ENCODE assay signal across 10 cellular contexts in the genomic region with DNA sequence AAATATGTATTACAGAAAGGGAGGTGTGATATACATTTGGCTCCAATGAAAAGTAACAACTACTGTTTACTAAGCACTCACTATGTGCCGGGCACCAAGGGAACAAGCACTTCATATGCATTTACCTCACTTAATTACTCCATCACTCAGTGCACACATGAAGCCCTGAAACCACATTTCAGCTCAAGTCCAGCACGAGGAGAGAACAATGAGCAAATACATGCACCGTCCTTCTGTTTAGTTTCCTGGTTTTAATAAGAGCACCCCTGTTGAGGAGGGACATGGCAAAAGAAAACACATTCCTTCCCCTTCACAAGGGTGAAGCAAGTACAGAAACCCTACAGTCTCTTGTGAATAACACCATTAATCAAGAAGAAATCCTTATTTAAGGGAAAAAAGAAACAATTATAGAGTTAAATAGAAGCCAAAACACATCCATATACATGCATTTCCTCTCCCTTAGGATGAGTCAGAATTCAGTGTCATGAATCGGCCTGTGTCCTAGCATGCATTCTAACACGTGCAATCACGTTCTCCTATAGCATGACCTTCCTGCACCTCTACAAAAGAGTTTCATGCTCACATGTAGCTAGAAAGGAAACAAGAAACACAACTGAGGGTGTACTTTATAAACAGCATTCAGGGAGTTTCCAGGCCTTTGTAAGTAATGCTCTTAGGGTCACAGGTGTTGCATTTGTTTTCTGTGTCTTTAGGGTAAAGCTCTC.
DNase-seq lines count a peak whose midpoint lies in the region; ATAC-seq and TF ChIP-seq lines count a peak whose summit lies in the region.
"Had no signal": no experiment of that assay in that cellular context is flagged by ENCODE, and none has a peak within 500 bp of the region (broad histone marks: within the 10 kb centered on the region; RNA-seq: fewer than 3 reads in every experiment).

No MANE protein-coding gene starts in this region.

- H3K4me3 Mint-ChIP-seq in activated CD8-positive, alpha-beta T cell treated with anti-CD3 and anti-CD28 coated beads for 36 hours, result no peak overlapping the region
- H3K4me3 Mint-ChIP-seq in CD4-positive, alpha-beta memory T cell, result no peak overlapping the region
- H3K4me3 Mint-ChIP-seq: dendritic cell treated with granulocyte-macrophage colony-stimulating factor and Interleukin-4, amounts not matched to agents 40 ng/mL and 50 ng/mL, for 4 days had no signal

- peaks cover 9% of the 10 kb centered on the region for H3K4me1 ChIP-seq in osteoblast (ENCODE audit: insufficient read depth, low read length)
- H3K4me1 ChIP-seq in CD4-positive, alpha-beta memory T cell (ENCODE audit: insufficient read depth, low read length), result no peaks in the 10 kb centered on the region

- no peak overlapping the region for H3K27ac Mint-ChIP-seq in activated CD8-positive, alpha-beta T cell treated with anti-CD3 and anti-CD28 coated beads for 36 hours
- no peak overlapping the region for H3K27ac Mint-ChIP-seq in CD4-positive, alpha-beta memory T cell
- H3K27ac Mint-ChIP-seq: dendritic cell treated with granulocyte-macrophage colony-stimulating factor and Interleukin-4, amounts not matched to agents 40 ng/mL and 50 ng/mL, for 4 days had no signal

- H3K4me3 ChIP-seq in astrocyte of the spinal cord (ENCODE audit: low read depth, low read length) (no peak overlapping the region), osteoblast (ENCODE audit: insufficient read depth, low read length) (no peak overlapping the region)
- H3K4me3 ChIP-seq in CD4-positive, alpha-beta memory T cell (ENCODE audit: low read length in 2 of 2), result no peak overlapping the region

- H3K27ac ChIP-seq in osteoblast (ENCODE audit: low read depth, low read length), result peak overlapping the region; percentile 35
- H3K27ac ChIP-seq in CD4-positive, alpha-beta memory T cell (ENCODE audit: low read depth, low read length), result no peak overlapping the region

- no peaks in the 10 kb centered on the region for H3K9me3 Mint-ChIP-seq in activated CD8-positive, alpha-beta T cell treated with anti-CD3 and anti-CD28 coated beads for 36 hours
- H3K9me3 Mint-ChIP-seq in CD4-positive, alpha-beta memory T cell, result peaks cover 0 to 9% (median 4%) of the 10 kb centered on the region in 8 donors
- H3K9me3 Mint-ChIP-seq: dendritic cell treated with granulocyte-macrophage colony-stimulating factor and Interleukin-4, amounts not matched to agents 40 ng/mL and 50 ng/mL, for 4 days had no signal

- DNase-seq in astrocyte of the spinal cord (ENCODE audit: low read depth, low spot score) (peak; percentile 66), osteoblast (ENCODE audit: insufficient read length, low spot score, missing footprints) (no peak), SKM-1 treated with dmso at 0.1 percent for 144 hours (lab: John Stamatoyannopoulos, UW; ENCODE audit: unreplicated experiment) (no peak)
- no peak for DNase-seq in activated CD8-positive, alpha-beta T cell treated with anti-CD3 and anti-CD28 coated beads for 36 hours
- no peak for DNase-seq in CD4-positive, alpha-beta memory T cell
- DNase-seq: SHP77 treated with DMSO at 0.1 percent for 48 hours had no signal

- no peaks in the 10 kb centered on the region for H3K9me3 ChIP-seq in osteoblast (ENCODE audit: low read depth, low read length)
- H3K9me3 ChIP-seq in CD4-positive, alpha-beta memory T cell (ENCODE audit: control insufficient read depth in 1 of 2, low read length in 2 of 2), result no peaks in the 10 kb centered on the region

- H3K27me3 Mint-ChIP-seq in activated CD8-positive, alpha-beta T cell treated with anti-CD3 and anti-CD28 coated beads for 36 hours, result no peaks in the 10 kb centered on the region
- no peaks in the 10 kb centered on the region for H3K27me3 Mint-ChIP-seq in CD4-positive, alpha-beta memory T cell
- H3K27me3 Mint-ChIP-seq: dendritic cell treated with granulocyte-macrophage colony-stimulating factor and Interleukin-4, amounts not matched to agents 40 ng/mL and 50 ng/mL, for 4 days had no signal

- H3K79me2 ChIP-seq in osteoblast (ENCODE audit: insufficient read depth, low read length), result peaks cover 38% of the 10 kb centered on the region

- POLR2A ChIA-PET in activated CD8-positive, alpha-beta T cell treated with anti-CD3 and anti-CD28 coated beads for 36 hours (lab: Charles Lee), result no interaction called here
- POLR2A ChIA-PET in CD4-positive, alpha-beta memory T cell (lab: Charles Lee; ENCODE audit: partially characterized antibody), result no interaction called here

- no peak overlapping the region for H3K4me2 ChIP-seq in osteoblast (ENCODE audit: insufficient read depth, low read length)

- CTCF ChIA-PET in activated CD8-positive, alpha-beta T cell treated with anti-CD3 and anti-CD28 coated beads for 36 hours (lab: Charles Lee), result no interaction called here
- CTCF ChIA-PET in CD4-positive, alpha-beta memory T cell (lab: Charles Lee; ENCODE audit: partially characterized antibody), result no interaction called here

- no peaks in the 10 kb centered on the region for H3K36me3 Mint-ChIP-seq in activated CD8-positive, alpha-beta T cell treated with anti-CD3 and anti-CD28 coated beads for 36 hours (ENCODE audit: low read depth)
- no peaks in the 10 kb centered on the region for H3K36me3 Mint-ChIP-seq in CD4-positive, alpha-beta memory T cell

- no peaks in the 10 kb centered on the region for H3K4me1 Mint-ChIP-seq in activated CD8-positive, alpha-beta T cell treated with anti-CD3 and anti-CD28 coated beads for 36 hours (ENCODE audit: low read depth)
- no peaks in the 10 kb centered on the region for H3K4me1 Mint-ChIP-seq in CD4-positive, alpha-beta memory T cell

- ATAC-seq in GM18858 (IDR thresholded peaks at IDR 0.05; ENCODE audit: unreplicated experiment), result peak; percentile 78
- ATAC-seq in HG03095 (IDR thresholded peaks at IDR 0.05; ENCODE audit: unreplicated experiment), result peak; percentile 69
- ATAC-seq in activated CD8-positive, alpha-beta T cell treated with anti-CD3 and anti-CD28 coated beads for 36 hours, result no peak
- ATAC-seq in HG02840 (IDR thresholded peaks at IDR 0.05; ENCODE audit: low FRiP score, unreplicated experiment), result no peak

- no peaks in the 10 kb centered on the region for H3K27me3 ChIP-seq in osteoblast (ENCODE audit: insufficient read depth, low read length)
- no peaks in the 10 kb centered on the region for H3K27me3 ChIP-seq in CD4-positive, alpha-beta memory T cell (ENCODE audit: insufficient read depth, low read length)

- in situ Hi-C loops in astrocyte of the spinal cord (cut with HindIII; ENCODE audit: low sequenced_read_pairs), result no loop called here

- H4K20me1 ChIP-seq in osteoblast (ENCODE audit: insufficient read depth, low read length), result peaks cover 21% of the 10 kb centered on the region

- H3K36me3 ChIP-seq in osteoblast (ENCODE audit: insufficient read depth, low read length), result no peaks in the 10 kb centered on the region
- no peaks in the 10 kb centered on the region for H3K36me3 ChIP-seq in CD4-positive, alpha-beta memory T cell (ENCODE audit: insufficient read depth, low read length)

- TF ChIP-seq CTCF in astrocyte of the spinal cord (IDR thresholded peaks at IDR 0.05; ENCODE audit: low read depth, low read length) (no peak), osteoblast (IDR thresholded peaks at IDR 0.05; ENCODE audit: extremely low read depth, low read depth, low read length) (no peak)
- TF ChIP-seq CTCF in activated CD8-positive, alpha-beta T cell treated with anti-CD3 and anti-CD28 coated beads for 36 hours (IDR thresholded peaks at IDR 0.05), result no peak

- intact Hi-C loops in activated CD8-positive, alpha-beta T cell treated with anti-CD3 and anti-CD28 coated beads for 36 hours (cut with micrococcal nuclease), result no loop called here
- intact Hi-C loops in CD4-positive, alpha-beta memory T cell (cut with micrococcal nuclease), result no loop called here

- no peak overlapping the region for H2AFZ ChIP-seq in osteoblast (ENCODE audit: low read length)

Comparison
In these comparisons a context has a peak if more than half of its experiments do, and no peak if none do; other contexts are left out.
1. ATAC-seq: peak in GM18858 (single experiment) and HG03095 (single experiment); none in activated CD8-positive, alpha-beta T cell treated with anti-CD3 and anti-CD28 coated beads for 36 hours (single experiment) and HG02840 (single experiment).